ENCODE assay signal across 1 cellular context in the genomic region with DNA sequence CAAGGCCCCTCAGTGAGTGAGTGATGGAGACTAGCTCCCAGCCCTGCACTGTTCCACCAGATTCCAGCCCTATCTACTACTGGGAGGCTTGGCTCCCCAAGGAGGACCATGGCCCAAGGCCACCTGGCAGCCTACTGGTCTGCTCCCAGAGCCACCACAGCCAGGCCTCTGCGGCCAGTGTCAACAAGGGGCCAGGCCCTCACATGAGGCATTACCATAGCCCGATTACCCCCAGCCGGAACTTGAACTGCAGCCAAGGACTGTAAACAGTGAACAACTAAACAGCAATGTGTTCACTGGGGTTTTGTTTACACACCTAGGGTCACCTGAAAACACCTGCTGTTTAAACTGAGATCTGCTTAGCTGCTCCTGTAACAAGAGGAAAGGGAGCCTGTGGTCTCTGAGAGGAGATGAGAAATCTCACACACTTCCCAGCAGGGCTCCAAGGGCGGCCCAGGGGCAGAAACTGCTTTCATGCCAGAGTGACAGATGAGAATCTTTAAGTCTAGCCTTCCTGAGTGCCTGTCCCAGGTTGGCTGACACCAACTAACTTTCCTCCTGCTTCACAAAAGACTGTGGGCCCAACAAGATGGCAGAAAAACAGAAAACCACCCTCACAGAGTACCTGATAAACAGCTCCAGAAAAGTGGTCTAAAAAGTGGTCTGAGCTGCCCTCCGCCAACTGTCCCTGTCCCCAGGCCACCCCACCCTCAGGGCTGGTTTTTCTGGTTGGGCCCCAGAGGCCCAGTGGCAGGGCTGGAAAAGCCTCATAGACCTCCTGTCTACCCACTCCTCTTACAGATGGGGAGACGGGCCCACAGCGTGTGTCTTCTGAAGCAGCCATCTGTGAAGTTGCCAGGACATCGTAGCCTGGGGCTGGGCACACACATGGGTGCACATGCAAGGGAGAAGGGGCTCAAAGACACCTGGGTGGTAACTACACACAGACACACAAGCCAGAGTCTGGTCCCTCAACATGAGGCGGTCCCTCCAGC.
TF ChIP-seq lines count a peak whose summit lies in the region.

No MANE protein-coding gene starts in this region.

TF ChIP-seq in liver, 16 proteins besides CTCF, POLR2A, EP300 and RAD21 (continued from another document):
- TF ChIP-seq, protein P1, sequence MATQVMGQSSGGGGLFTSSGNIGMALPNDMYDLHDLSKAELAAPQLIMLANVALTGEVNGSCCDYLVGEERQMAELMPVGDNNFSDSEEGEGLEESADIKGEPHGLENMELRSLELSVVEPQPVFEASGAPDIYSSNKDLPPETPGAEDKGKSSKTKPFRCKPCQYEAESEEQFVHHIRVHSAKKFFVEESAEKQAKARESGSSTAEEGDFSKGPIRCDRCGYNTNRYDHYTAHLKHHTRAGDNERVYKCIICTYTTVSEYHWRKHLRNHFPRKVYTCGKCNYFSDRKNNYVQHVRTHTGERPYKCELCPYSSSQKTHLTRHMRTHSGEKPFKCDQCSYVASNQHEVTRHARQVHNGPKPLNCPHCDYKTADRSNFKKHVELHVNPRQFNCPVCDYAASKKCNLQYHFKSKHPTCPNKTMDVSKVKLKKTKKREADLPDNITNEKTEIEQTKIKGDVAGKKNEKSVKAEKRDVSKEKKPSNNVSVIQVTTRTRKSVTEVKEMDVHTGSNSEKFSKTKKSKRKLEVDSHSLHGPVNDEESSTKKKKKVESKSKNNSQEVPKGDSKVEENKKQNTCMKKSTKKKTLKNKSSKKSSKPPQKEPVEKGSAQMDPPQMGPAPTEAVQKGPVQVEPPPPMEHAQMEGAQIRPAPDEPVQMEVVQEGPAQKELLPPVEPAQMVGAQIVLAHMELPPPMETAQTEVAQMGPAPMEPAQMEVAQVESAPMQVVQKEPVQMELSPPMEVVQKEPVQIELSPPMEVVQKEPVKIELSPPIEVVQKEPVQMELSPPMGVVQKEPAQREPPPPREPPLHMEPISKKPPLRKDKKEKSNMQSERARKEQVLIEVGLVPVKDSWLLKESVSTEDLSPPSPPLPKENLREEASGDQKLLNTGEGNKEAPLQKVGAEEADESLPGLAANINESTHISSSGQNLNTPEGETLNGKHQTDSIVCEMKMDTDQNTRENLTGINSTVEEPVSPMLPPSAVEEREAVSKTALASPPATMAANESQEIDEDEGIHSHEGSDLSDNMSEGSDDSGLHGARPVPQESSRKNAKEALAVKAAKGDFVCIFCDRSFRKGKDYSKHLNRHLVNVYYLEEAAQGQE (IDR thresholded peaks at IDR 0.05) = peak; percentile 87
- TF ChIP-seq NR2F2 (IDR thresholded peaks at IDR 0.05) = peak; percentile 87
- TF ChIP-seq HNF4G (IDR thresholded peaks at IDR 0.05) = peak; percentile 37
- TF ChIP-seq, protein P2, sequence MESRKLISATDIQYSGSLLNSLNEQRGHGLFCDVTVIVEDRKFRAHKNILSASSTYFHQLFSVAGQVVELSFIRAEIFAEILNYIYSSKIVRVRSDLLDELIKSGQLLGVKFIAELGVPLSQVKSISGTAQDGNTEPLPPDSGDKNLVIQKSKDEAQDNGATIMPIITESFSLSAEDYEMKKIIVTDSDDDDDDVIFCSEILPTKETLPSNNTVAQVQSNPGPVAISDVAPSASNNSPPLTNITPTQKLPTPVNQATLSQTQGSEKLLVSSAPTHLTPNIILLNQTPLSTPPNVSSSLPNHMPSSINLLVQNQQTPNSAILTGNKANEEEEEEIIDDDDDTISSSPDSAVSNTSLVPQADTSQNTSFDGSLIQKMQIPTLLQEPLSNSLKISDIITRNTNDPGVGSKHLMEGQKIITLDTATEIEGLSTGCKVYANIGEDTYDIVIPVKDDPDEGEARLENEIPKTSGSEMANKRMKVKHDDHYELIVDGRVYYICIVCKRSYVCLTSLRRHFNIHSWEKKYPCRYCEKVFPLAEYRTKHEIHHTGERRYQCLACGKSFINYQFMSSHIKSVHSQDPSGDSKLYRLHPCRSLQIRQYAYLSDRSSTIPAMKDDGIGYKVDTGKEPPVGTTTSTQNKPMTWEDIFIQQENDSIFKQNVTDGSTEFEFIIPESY (IDR thresholded peaks at IDR 0.05) = peak; percentile 96
- TF ChIP-seq RXRA (IDR thresholded peaks at IDR 0.05) = peak; percentile 93 to 98
- TF ChIP-seq HNF4A (conservative IDR thresholded peaks at IDR 0.05) = peak; percentile 78 to 87
- TF ChIP-seq FOXA2 (IDR thresholded peaks at IDR 0.05) = peak; percentile 100
- TF ChIP-seq EGR1 (IDR thresholded peaks at IDR 0.05; ENCODE audit: low read depth in 2 of 2) = peak in 1 of 2 donors; percentile 66
- TF ChIP-seq JUND (IDR thresholded peaks at IDR 0.05) = peak; percentile 59 to 77
- TF ChIP-seq YY1 (IDR thresholded peaks at IDR 0.05) = peak; percentile 76
- TF ChIP-seq SP1 (IDR thresholded peaks at IDR 0.05) = peak; percentile 91
